18 cellular contexts compared by ENCODE assay signal in genomic region chr6:14472964-14473363, GRCh38.
DNase-seq lines count a peak whose midpoint lies in the region; ATAC-seq and TF ChIP-seq lines count a peak whose summit lies in the region.
"Had no signal": no experiment of that assay in that cellular context is flagged by ENCODE, and none has a peak within 500 bp of the region (broad histone marks: within the 10 kb centered on the region; RNA-seq: fewer than 3 reads in every experiment).

No MANE protein-coding gene starts in this region.

- TF ChIP-seq POLR2A in erythroblast (IDR thresholded peaks at IDR 0.05; ENCODE audit: low read length), result no peak

- H3K27ac Mint-ChIP-seq in stimulated activated naive B cell treated with anti-CD40 and anti-IgM and Interleukin-4, amounts not matched to agents 10 μg/mL and 1 μg/mL and 100 μg/mL, for 72 hours, result peak overlapping the region; percentile 89
- H3K27ac Mint-ChIP-seq: activated naive CD4-positive, alpha-beta T cell treated with anti-CD3 and anti-CD28 coated beads, Interleukin-2, amount 10 ng/mL, durations not matched to agents 7 days and 5 days; CD8-positive, alpha-beta T cell; naive thymus-derived CD4-positive, alpha-beta T cell; type B pancreatic cell had no signal

- H3K4me3 Mint-ChIP-seq in stimulated activated naive B cell treated with anti-CD40 and anti-IgM and Interleukin-4, amounts not matched to agents 10 μg/mL and 1 μg/mL and 100 μg/mL, for 72 hours, result peak overlapping the region in 1 of 2 donors; percentile 10
- H3K4me3 Mint-ChIP-seq: activated naive CD4-positive, alpha-beta T cell treated with anti-CD3 and anti-CD28 coated beads, Interleukin-2, amount 10 ng/mL, durations not matched to agents 7 days and 5 days; CD8-positive, alpha-beta T cell; central memory CD8-positive, alpha-beta T cell; naive thymus-derived CD4-positive, alpha-beta T cell; type B pancreatic cell had no signal

- H3K9me3 Mint-ChIP-seq in stimulated activated naive B cell treated with anti-CD40 and anti-IgM and Interleukin-4, amounts not matched to agents 10 μg/mL and 1 μg/mL and 100 μg/mL, for 72 hours, result peaks cover 9 to 10% of the 10 kb centered on the region in 2 donors

- H3K27me3 Mint-ChIP-seq in stimulated activated naive B cell treated with anti-CD40 and anti-IgM and Interleukin-4, amounts not matched to agents 10 μg/mL and 1 μg/mL and 100 μg/mL, for 72 hours, result no peaks in the 10 kb centered on the region
- H3K27me3 Mint-ChIP-seq: activated naive CD4-positive, alpha-beta T cell treated with anti-CD3 and anti-CD28 coated beads, Interleukin-2, amount 10 ng/mL, durations not matched to agents 7 days and 5 days; central memory CD8-positive, alpha-beta T cell; naive thymus-derived CD4-positive, alpha-beta T cell; type B pancreatic cell had no signal

- H3K4me1 Mint-ChIP-seq in stimulated activated naive B cell treated with anti-CD40 and anti-IgM and Interleukin-4, amounts not matched to agents 10 μg/mL and 1 μg/mL and 100 μg/mL, for 72 hours, result peaks cover 25 to 39% of the 10 kb centered on the region in 2 donors
- H3K4me1 Mint-ChIP-seq: activated naive CD4-positive, alpha-beta T cell treated with anti-CD3 and anti-CD28 coated beads, Interleukin-2, amount 10 ng/mL, durations not matched to agents 7 days and 5 days; central memory CD8-positive, alpha-beta T cell had no signal

- ATAC-seq in stimulated activated naive B cell treated with anti-CD40 and anti-IgM and Interleukin-4, amounts not matched to agents 10 μg/mL and 1 μg/mL and 100 μg/mL, for 72 hours (replicated peaks), result peak; percentile 27 to 50
- no peak for ATAC-seq in HG02970 (IDR thresholded peaks at IDR 0.05; ENCODE audit: low FRiP score, unreplicated experiment)
- ATAC-seq: CD8-positive, alpha-beta T cell; left ventricle myocardium superior; naive thymus-derived CD4-positive, alpha-beta T cell had no signal

- peaks cover 22 to 54% of the 10 kb centered on the region in 2 donors for H3K36me3 Mint-ChIP-seq in stimulated activated naive B cell treated with anti-CD40 and anti-IgM and Interleukin-4, amounts not matched to agents 10 μg/mL and 1 μg/mL and 100 μg/mL, for 72 hours

- DNase-seq in NOMO-1 treated with DMSO at 0.1 percent for 48 hours (lab: John Stamatoyannopoulos, UW; ENCODE audit: unreplicated experiment) (peak; percentile 26), NOMO-1 treated with dmso at 0.1 percent for 144 hours (lab: John Stamatoyannopoulos, UW; ENCODE audit: unreplicated experiment) (no peak), NAMALWA (ENCODE audit: low spot score) (peak; percentile 23), erythroblast (lab: John Stamatoyannopoulos, UW) (peak; percentile 69 to 73), OCI-M1 (lab: John Stamatoyannopoulos, UW) (no peak)
- DNase-seq in stimulated activated naive B cell treated with anti-CD40 and anti-IgM and Interleukin-4, amounts not matched to agents 10 μg/mL and 1 μg/mL and 100 μg/mL, for 72 hours, result no peak
- no peak for DNase-seq in activated T-cell treated with anti-CD3 and anti-CD28 coated beads, Interleukin-2, amount 50 U/mL, for 48 hours
- DNase-seq: activated CD8-positive, alpha-beta memory T cell treated with anti-CD3 and anti-CD28 coated beads for 24 hours; activated naive CD4-positive, alpha-beta T cell treated with anti-CD3 and anti-CD28 coated beads, Interleukin-2, amount 10 ng/mL, durations not matched to agents 7 days and 5 days; CD8-positive, alpha-beta T cell; left ventricle myocardium superior; naive thymus-derived CD4-positive, alpha-beta T cell; NCI-H2227 treated with DMSO at 0.1 percent for 48 hours; NK-92 treated with Interleukin-12 subunit alpha and Interleukin-12 subunit beta, amount 100 ng/mL, for 24 hours; stimulated activated CD4-positive, alpha-beta T cell treated with anti-CD3 and anti-CD28 coated beads, Interleukin-2, amount 100 ng/mL, for 24 hours had no signal

Comparison
In these comparisons a context has a peak if more than half of its experiments do, and no peak if none do; other contexts are left out.
1. DNase-seq: peak in NOMO-1 treated with DMSO at 0.1 percent for 48 hours (single experiment), NAMALWA (single experiment) and erythroblast (2 of 2); none in NOMO-1 treated with dmso at 0.1 percent for 144 hours (single experiment), stimulated activated naive B cell treated with anti-CD40 and anti-IgM and Interleukin-4, amounts not matched to agents 10 μg/mL and 1 μg/mL and 100 μg/mL, for 72 hours (single experiment), OCI-M1 (single experiment) and activated T-cell treated with anti-CD3 and anti-CD28 coated beads, Interleukin-2, amount 50 U/mL, for 48 hours (0 of 2).